Comparison of ENCODE assay signal across 9 cellular contexts in the genomic region with DNA sequence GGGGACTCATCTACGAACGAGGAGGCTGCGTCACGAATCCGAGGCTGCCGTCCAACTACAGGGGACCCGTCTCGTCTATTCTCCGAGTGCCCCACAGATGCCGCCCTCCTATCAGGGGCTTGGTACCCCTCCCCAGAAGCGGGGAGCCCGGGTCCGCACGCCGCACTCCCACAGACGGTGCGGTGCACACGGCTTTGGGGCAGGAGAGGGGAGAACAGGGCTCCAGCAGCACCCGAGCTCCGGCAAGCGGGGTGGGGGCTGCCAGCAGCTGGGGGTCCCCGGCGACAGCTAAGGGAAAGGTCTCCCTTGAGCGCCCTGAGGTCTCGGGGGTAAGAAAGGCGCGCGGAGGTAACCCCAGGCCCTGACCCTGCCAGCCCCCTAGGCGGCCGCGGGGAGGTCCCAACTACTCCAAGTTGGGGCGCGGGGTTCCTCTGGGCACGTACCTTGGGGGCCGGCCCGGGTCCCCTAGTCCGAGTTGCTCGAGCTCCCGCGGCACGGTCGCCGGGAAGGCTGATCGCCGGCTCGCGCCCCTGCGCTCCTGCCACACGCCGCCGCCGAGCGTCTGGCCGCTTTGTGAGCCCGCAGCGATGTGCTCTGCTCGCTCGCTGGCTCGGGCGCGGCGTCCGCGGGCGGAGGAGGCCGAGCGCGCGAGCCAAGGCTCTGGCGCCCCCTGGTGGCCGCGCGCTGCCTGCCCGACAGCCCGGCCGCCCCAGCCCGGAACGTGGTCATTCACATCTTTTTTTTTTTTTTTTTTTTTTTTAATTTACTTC. TPM values are rescaled to one million over a fixed set of nuclear protein-coding genes. Genes with fewer than 3 reads are reported as not detected.
DNase-seq lines count a peak whose midpoint lies in the region; ATAC-seq and TF ChIP-seq lines count a peak whose summit lies in the region.
"Had no signal": no experiment of that assay in that cellular context is flagged by ENCODE, and none has a peak within 500 bp of the region (broad histone marks: within the 10 kb centered on the region; RNA-seq: fewer than 3 reads in every experiment).

A gene (minus strand): TSS at position 591 of the 770 bp plus-strand sequence.

- no peak within 1 kb of the TSS for H3K27ac ChIP-seq in endodermal cell (ENCODE audit: low read depth, low read length)

- H3K4me1 ChIP-seq in endodermal cell (ENCODE audit: control insufficient read depth, insufficient read depth, low read length): no peaks in the 10 kb centered on the region

- 1% methylated on average over 16 to 73 of the region's 78 CpGs for WGBS in endodermal cell (ENCODE audit: insufficient coverage in 1 of 2, insufficient read length in 1 of 2), 2 experiments

- intact Hi-C loops in activated CD8-positive, alpha-beta T cell treated with anti-CD3 and anti-CD28 coated beads for 36 hours (cut with micrococcal nuclease): loop anchor here (2.0 to 5.0 kb wide), 2 partner anchors 154 to 182 kb away; no protein-coding TSS in a partner anchor

- H3K4me1 Mint-ChIP-seq in activated CD8-positive, alpha-beta T cell treated with anti-CD3 and anti-CD28 coated beads for 36 hours (ENCODE audit: low read depth): no peaks in the 10 kb centered on the region
- no peaks in the 10 kb centered on the region for H3K4me1 Mint-ChIP-seq in endodermal cell
- H3K4me1 Mint-ChIP-seq in memory B cell: no peaks in the 10 kb centered on the region
- H3K4me1 Mint-ChIP-seq: IgD-negative memory B cell had no signal

- H3K36me3 ChIP-seq in endodermal cell (ENCODE audit: control insufficient read depth, insufficient read depth, low read length): no peaks in the 10 kb centered on the region

- H3K27ac Mint-ChIP-seq in activated CD8-positive, alpha-beta T cell treated with anti-CD3 and anti-CD28 coated beads for 36 hours: no peak within 1 kb of the TSS
- H3K27ac Mint-ChIP-seq in endodermal cell (no peak within 1 kb of the TSS), memory B cell (no peak within 1 kb of the TSS)
- H3K27ac Mint-ChIP-seq: IgD-negative memory B cell had no signal

- no peaks in the 10 kb centered on the region for H3K36me3 Mint-ChIP-seq in activated CD8-positive, alpha-beta T cell treated with anti-CD3 and anti-CD28 coated beads for 36 hours (ENCODE audit: low read depth)
- no peaks in the 10 kb centered on the region for H3K36me3 Mint-ChIP-seq in endodermal cell (ENCODE audit: low read depth)
- no peaks in the 10 kb centered on the region for H3K36me3 Mint-ChIP-seq in memory B cell
- H3K36me3 Mint-ChIP-seq: IgD-negative memory B cell had no signal

- TF ChIP-seq CTCF in AG09309 (IDR thresholded peaks at IDR 0.05; ENCODE audit: control insufficient read depth, insufficient read depth, low read depth, low read length, missing control alignments): peak; percentile 53
- TF ChIP-seq CTCF in activated CD8-positive, alpha-beta T cell treated with anti-CD3 and anti-CD28 coated beads for 36 hours (IDR thresholded peaks at IDR 0.05): peak; percentile 73
- peak; percentile 85 for TF ChIP-seq CTCF in endodermal cell (conservative IDR thresholded peaks at IDR 0.05)

- CTCF ChIA-PET in activated CD8-positive, alpha-beta T cell treated with anti-CD3 and anti-CD28 coated beads for 36 hours (lab: Charles Lee): interaction anchor here (0.6 to 4.3 kb wide), 5 partner anchors 9 to 179 kb away, joined by 3 to 26 read pairs (median 3); no protein-coding TSS in a partner anchor

- H3K27me3 Mint-ChIP-seq in activated CD8-positive, alpha-beta T cell treated with anti-CD3 and anti-CD28 coated beads for 36 hours: peaks cover 18% of the 10 kb centered on the region
- H3K27me3 Mint-ChIP-seq in endodermal cell (ENCODE audit: insufficient read depth) (peaks cover 30% of the 10 kb centered on the region), memory B cell (peaks cover 7% of the 10 kb centered on the region)

- peak within 1 kb of the TSS; percentile 11 for H3K9ac ChIP-seq in endodermal cell (ENCODE audit: extremely low read depth, low read length, poor library complexity, severe bottlenecking)

- POLR2A ChIA-PET in activated CD8-positive, alpha-beta T cell treated with anti-CD3 and anti-CD28 coated beads for 36 hours (lab: Charles Lee): no interaction called here

- H3K9me3 Mint-ChIP-seq in activated CD8-positive, alpha-beta T cell treated with anti-CD3 and anti-CD28 coated beads for 36 hours: no peaks in the 10 kb centered on the region
- H3K9me3 Mint-ChIP-seq in endodermal cell (no peaks in the 10 kb centered on the region), memory B cell (no peaks in the 10 kb centered on the region)
- H3K9me3 Mint-ChIP-seq: IgD-negative memory B cell had no signal

- H3K4me3 Mint-ChIP-seq in activated CD8-positive, alpha-beta T cell treated with anti-CD3 and anti-CD28 coated beads for 36 hours: no peak within 1 kb of the TSS
- H3K4me3 Mint-ChIP-seq in endodermal cell (peak within 1 kb of the TSS; percentile 56), memory B cell (no peak within 1 kb of the TSS)
- H3K4me3 Mint-ChIP-seq: IgD-negative memory B cell had no signal

- H3K27me3 ChIP-seq in endodermal cell (ENCODE audit: control insufficient read depth, insufficient read depth, low read length, poor library complexity, severe bottlenecking): peaks cover 64% of the 10 kb centered on the region

- DNase-seq in AG09309 (ENCODE audit: low read depth) (peak; percentile 14), NCI-H345 treated with DMSO at 0.1 percent for 48 hours (lab: John Stamatoyannopoulos, UW; ENCODE audit: unreplicated experiment) (peak; percentile 75), endodermal cell (peak; percentile 91), memory B cell (ENCODE audit: low spot score in 2 of 2) (peak; percentile 9 to 40)
- peak; percentile 70 for DNase-seq in activated CD8-positive, alpha-beta T cell treated with anti-CD3 and anti-CD28 coated beads for 36 hours
- peak; percentile 6 for DNase-seq in stimulated activated CD8-positive, alpha-beta memory T cell treated with anti-CD3 and anti-CD28 coated beads, Interleukin-15, amount 100 ng/mL, for 1 hour (ENCODE audit: low read depth)

- ATAC-seq in GM18520 (IDR thresholded peaks at IDR 0.05; ENCODE audit: unreplicated experiment): peak; percentile 87
- peak; percentile 86 for ATAC-seq in HG03064 (IDR thresholded peaks at IDR 0.05; ENCODE audit: low read depth, unreplicated experiment)
- peak; percentile 95 for ATAC-seq in activated CD8-positive, alpha-beta T cell treated with anti-CD3 and anti-CD28 coated beads for 36 hours
- ATAC-seq in memory B cell (ENCODE audit: low read depth): peak; percentile 67

- peak within 1 kb of the TSS; percentile 87 for H3K4me3 ChIP-seq in AG09309 (ENCODE audit: control insufficient read depth, low read depth, low read length)
- peak within 1 kb of the TSS; percentile 79 for H3K4me3 ChIP-seq in endodermal cell (ENCODE audit: low read length)

- no peaks in the 10 kb centered on the region for H3K9me3 ChIP-seq in endodermal cell (ENCODE audit: control insufficient read depth, low read length)

RNA-seq across cellular contexts. Expression of the gene that starts here (rescaled TPM):
- not detected for total RNA-seq in activated CD8-positive, alpha-beta T cell treated with anti-CD3 and anti-CD28 coated beads for 36 hours
- total RNA-seq in endodermal cell: 10 to 100 TPM; 25.8 to 39.8 TPM
- 15.1 TPM for polyA plus RNA-seq in endodermal cell (2013, experiment 1 of 2)
- 15.4 TPM for polyA plus RNA-seq in endodermal cell (2013, experiment 2 of 2)
- polyA plus RNA-seq: IgD-negative memory B cell had no signal

Comparison
In these comparisons a context has a peak if more than half of its experiments do, and no peak if none do; other contexts are left out.
1. RNA of the gene that starts here (total RNA-seq): 25.8 to 39.8 TPM in endodermal cell; not detected in activated CD8-positive, alpha-beta T cell treated with anti-CD3 and anti-CD28 coated beads for 36 hours; every median in the first group is over 10 times any median in the second.
2. Peak in DNase-seq and ATAC-seq in activated CD8-positive, alpha-beta T cell treated with anti-CD3 and anti-CD28 coated beads for 36 hours; RNA of the gene not detected or under 1 TPM.
3. DNase-seq: peak in every context shown above with its lines; median percentile 91 in endodermal cell; 75 in NCI-H345 treated with DMSO at 0.1 percent for 48 hours; 70 in activated CD8-positive, alpha-beta T cell treated with anti-CD3 and anti-CD28 coated beads for 36 hours; 24 in memory B cell; 14 in AG09309; 6 in stimulated activated CD8-positive, alpha-beta memory T cell treated with anti-CD3 and anti-CD28 coated beads, Interleukin-15, amount 100 ng/mL, for 1 hour.
4. Peak in every context shown above with its lines, with median percentiles within 50 percentile points of each other: CTCF ChIP-seq and ATAC-seq.